In genomic region chrX:10083809-10084208, GRCh38 we compare ENCODE assay signal across 11 cellular contexts.
DNase-seq lines count a peak whose midpoint lies in the region; ATAC-seq, FAIRE-seq and TF ChIP-seq lines count a peak whose summit lies in the region.
"Had no signal": no experiment of that assay in that cellular context is flagged by ENCODE, and none has a peak within 500 bp of the region (broad histone marks: within the 10 kb centered on the region; RNA-seq: fewer than 3 reads in every experiment).

No MANE protein-coding gene starts in this region.

- no peak for FAIRE-seq in GM12892 (lab: Jason Lieb, UNC)

- POLR2A ChIA-PET in CD8-positive, alpha-beta T cell (lab: Charles Lee): interaction anchor here (1.0 to 4.4 kb wide), 3 partner anchors 13 to 28 kb away, joined by 3 to 34 read pairs (median 5); no protein-coding TSS in a partner anchor
- POLR2A ChIA-PET in T-cell (lab: Charles Lee): interaction anchor here (0.6 to 1.1 kb wide), 4 partner anchors 13 to 29 kb away, joined by 3 to 4 read pairs (median 3); no protein-coding TSS in a partner anchor
- POLR2A ChIA-PET in A673 (lab: Charles Lee; ENCODE audit: low non-redundant PET): no interaction called here

- 70 to 79% (median 71%) methylated on average over 2 of the region's 2 CpGs for WGBS in spleen, 5 donors

- H3K27ac ChIP-seq in CD8-positive, alpha-beta T cell (ENCODE audit: low read depth, low read length): no peak overlapping the region
- H3K27ac ChIP-seq in spleen (peak overlapping the region; percentile 43 to 86 (median 80)), A673 (ENCODE audit: low read depth, low read length, poor library complexity, severe bottlenecking) (no peak overlapping the region)
- H3K27ac ChIP-seq: GM23248, SJSA1 had no signal

- no peaks in the 10 kb centered on the region for H3K36me3 ChIP-seq in CD8-positive, alpha-beta T cell (ENCODE audit: insufficient read depth, low read length)
- H3K36me3 ChIP-seq in spleen (peaks cover 0 to 25% (median 0%) of the 10 kb centered on the region in 6 donors), A673 (ENCODE audit: insufficient read depth, low read length, poor library complexity, severe bottlenecking) (no peaks in the 10 kb centered on the region)
- H3K36me3 ChIP-seq: SJSA1 had no signal

- no peak overlapping the region for H3K4me3 Mint-ChIP-seq in CD8-positive, alpha-beta T cell
- peak overlapping the region in 1 of 3 donors; percentile 19 for H3K4me3 Mint-ChIP-seq in T-cell

- no peak for TF ChIP-seq CTCF in CD8-positive, alpha-beta T cell (IDR thresholded peaks at IDR 0.05)
- TF ChIP-seq CTCF in fibroblast of the aortic adventitia (IDR thresholded peaks at IDR 0.05; ENCODE audit: insufficient read depth, low read length) (no peak), spleen (IDR thresholded peaks at IDR 0.05 in 8 of 11, conservative IDR thresholded peaks at IDR 0.05 in 3 of 11) (no peak), A673 (conservative IDR thresholded peaks at IDR 0.05; ENCODE audit: low read depth, low read length) (no peak)

- intact Hi-C loops in CD8-positive, alpha-beta T cell (cut with DNase I, micrococcal nuclease): loop anchor here (2.0 to 10.0 kb wide), 2 partner anchors 15 to 919 kb away; no protein-coding TSS in a partner anchor
- intact Hi-C loops in spleen (cut with DNase I; ENCODE audit: low total_unique reads): no loop called here
- intact Hi-C loops in A673 (cut with micrococcal nuclease; ENCODE audit: unreplicated experiment): no loop called here

- H3K9me3 ChIP-seq in CD8-positive, alpha-beta T cell (ENCODE audit: low read length): no peaks in the 10 kb centered on the region
- H3K9me3 ChIP-seq in spleen (no peaks in the 10 kb centered on the region), A673 (ENCODE audit: low read depth, low read length, poor library complexity, severe bottlenecking) (no peaks in the 10 kb centered on the region)
- H3K9me3 ChIP-seq: SJSA1 had no signal

- no peaks in the 10 kb centered on the region for H3K27me3 Mint-ChIP-seq in CD8-positive, alpha-beta T cell (ENCODE audit: low read depth)
- no peaks in the 10 kb centered on the region for H3K27me3 Mint-ChIP-seq in T-cell

- TF ChIP-seq POLR2A in spleen (IDR thresholded peaks at IDR 0.05) (no peak), erythroblast (IDR thresholded peaks at IDR 0.05; ENCODE audit: low read length) (no peak), GM12892 (IDR thresholded peaks at IDR 0.05; ENCODE audit: low read depth, low read length) (no peak)

- H3K4me3 ChIP-seq in CD8-positive, alpha-beta T cell (ENCODE audit: low read depth, low read length): no peak overlapping the region
- H3K4me3 ChIP-seq in fibroblast of the aortic adventitia (ENCODE audit: low read depth, low read length) (no peak overlapping the region), spleen (no peak overlapping the region), A673 (ENCODE audit: low read depth, low read length, poor library complexity, severe bottlenecking) (no peak overlapping the region)
- H3K4me3 ChIP-seq: GM23248, SJSA1 had no signal

- no peaks in the 10 kb centered on the region for H3K9me3 Mint-ChIP-seq in CD8-positive, alpha-beta T cell
- no peaks in the 10 kb centered on the region for H3K9me3 Mint-ChIP-seq in T-cell

- H3K27me3 ChIP-seq in CD8-positive, alpha-beta T cell (ENCODE audit: insufficient read depth, low read length): no peaks in the 10 kb centered on the region
- H3K27me3 ChIP-seq in spleen (replicated peaks in 1 of 7): no peaks in the 10 kb centered on the region
- H3K27me3 ChIP-seq in A673 (replicated peaks; ENCODE audit: insufficient read depth, low read depth, low read length, poor library complexity): no peaks in the 10 kb centered on the region
- H3K27me3 ChIP-seq: SJSA1 had no signal

- peak overlapping the region; percentile 88 for H3K27ac Mint-ChIP-seq in CD8-positive, alpha-beta T cell
- H3K27ac Mint-ChIP-seq in T-cell: peak overlapping the region; percentile 94 to 95

- peaks cover 16% of the 10 kb centered on the region for H3K36me3 Mint-ChIP-seq in CD8-positive, alpha-beta T cell
- peaks cover 6% of the 10 kb centered on the region for H3K36me3 Mint-ChIP-seq in T-cell

- BruUV-seq in A673 (replicated peaks; lab: Mats Ljungman, UMichigan): no TSS peak

- no peak for ATAC-seq in CD8-positive, alpha-beta T cell
- ATAC-seq in T-cell (replicated peaks in 1 of 4): no peak

- CTCF ChIA-PET in CD8-positive, alpha-beta T cell (lab: Charles Lee): interaction anchor here (0.7 to 3.9 kb wide), 4 partner anchors 28 to 91 kb away, joined by 3 to 25 read pairs (median 5); no protein-coding TSS in a partner anchor
- CTCF ChIA-PET in T-cell (lab: Charles Lee): interaction anchor here in 1 of 2 donors (1.2 to 3.1 kb wide), 3 partner anchors 27 to 36 kb away, joined by 4 to 17 read pairs (median 4); no protein-coding TSS in a partner anchor
- CTCF ChIA-PET in A673 (lab: Charles Lee): no interaction called here

- no peak for DNase-seq in CD8-positive, alpha-beta T cell
- DNase-seq in T-cell (no peak), fibroblast of the aortic adventitia (ENCODE audit: low read depth) (peak; percentile 53), spleen (no peak), erythroblast (lab: John Stamatoyannopoulos, UW) (no peak), A673 (ENCODE audit: low spot score) (no peak), GM12892 (ENCODE audit: insufficient read length) (no peak), COR-L47 (lab: John Stamatoyannopoulos, UW) (no peak)
- DNase-seq: NCI-H524 had no signal

- peaks cover 45% of the 10 kb centered on the region for H3K4me1 Mint-ChIP-seq in CD8-positive, alpha-beta T cell (ENCODE audit: low read depth)
- H3K4me1 Mint-ChIP-seq in T-cell: peaks cover 38 to 55% (median 43%) of the 10 kb centered on the region in 3 donors

- H3K4me1 ChIP-seq in CD8-positive, alpha-beta T cell (ENCODE audit: insufficient read depth, low read length): peaks cover 21% of the 10 kb centered on the region
- H3K4me1 ChIP-seq in spleen: peaks cover 3 to 57% (median 29%) of the 10 kb centered on the region in 6 donors
- peaks cover 7% of the 10 kb centered on the region for H3K4me1 ChIP-seq in A673 (ENCODE audit: insufficient read depth, low read length, poor library complexity, severe bottlenecking)

Comparison
In these comparisons a context has a peak if more than half of its experiments do, and no peak if none do; other contexts are left out.
1. H3K27ac ChIP-seq: peak in spleen (8 of 8); none in CD8-positive, alpha-beta T cell (single experiment) and A673 (single experiment).
2. intact Hi-C loops: an anchor here in CD8-positive, alpha-beta T cell (2.0 to 10.0 kb wide); none called in spleen and A673.